ENCODE assay signal across 19 cellular contexts in the genomic region with DNA sequence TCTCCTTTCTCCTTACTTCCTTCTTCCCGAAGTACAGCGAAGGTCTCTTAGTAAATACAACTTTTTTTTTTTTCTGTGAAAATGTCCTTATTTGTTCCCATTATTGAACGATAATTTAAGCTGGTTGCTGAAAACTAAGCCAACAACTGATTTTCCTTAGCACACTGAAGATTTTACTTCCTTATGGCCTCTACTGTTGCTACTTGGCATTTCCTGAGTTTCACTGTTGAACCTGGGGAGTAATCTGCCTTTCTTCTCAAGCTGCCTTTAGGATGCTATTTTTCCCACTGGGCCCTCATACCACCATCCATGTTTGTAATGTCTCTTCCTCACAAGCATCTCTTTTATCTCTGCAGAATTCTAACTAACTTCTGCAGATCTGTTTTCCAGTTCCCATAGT. TPM values are rescaled to one million over a fixed set of nuclear protein-coding genes. Genes with fewer than 3 reads are reported as not detected.
DNase-seq lines count a peak whose midpoint lies in the region; FAIRE-seq and TF ChIP-seq lines count a peak whose summit lies in the region.
"Had no signal": no experiment of that assay in that cellular context is flagged by ENCODE, and none has a peak within 500 bp of the region (broad histone marks: within the 10 kb centered on the region; RNA-seq: fewer than 3 reads in every experiment).

No MANE protein-coding gene starts in this region.

- no peak overlapping the region for H2AFZ ChIP-seq in Karpas-422 (ENCODE audit: low read length)

- H4K20me1 ChIP-seq in Karpas-422 (ENCODE audit: insufficient read depth, low read depth, low read length), result peaks cover 45% of the 10 kb centered on the region

- no peak for DNase-seq in activated naive CD8-positive, alpha-beta T cell treated with anti-CD3 and anti-CD28 coated beads for 36 hours
- DNase-seq in Karpas-422, result no peak
- DNase-seq in endothelial cell (ENCODE audit: low spot score), result no peak
- DNase-seq in ACHN, result no peak
- DNase-seq in activated naive CD4-positive, alpha-beta T cell treated with Interleukin-2 at 50 U/mL for 16 hours, result no peak
- DNase-seq in frontal cortex (ENCODE audit: low spot score in 2 of 2), result no peak
- DNase-seq: DMS53, NCI-H1048, NCI-H146, NCI-H2081 treated with DMSO at 0.1 percent for 48 hours, NCI-H226 had no signal

- peaks cover 20% of the 10 kb centered on the region for H3K4me1 Mint-ChIP-seq in activated naive CD8-positive, alpha-beta T cell (ENCODE audit: low read depth)
- H3K4me1 Mint-ChIP-seq in activated naive CD8-positive, alpha-beta T cell treated with anti-CD3 and anti-CD28 coated beads for 36 hours, result peaks cover 11% of the 10 kb centered on the region
- H3K4me1 Mint-ChIP-seq in endothelial cell (ENCODE audit: unreplicated experiment), result peaks cover 50% of the 10 kb centered on the region

- H3K4me1 ChIP-seq in Karpas-422 (ENCODE audit: low read length) (peaks cover 84% of the 10 kb centered on the region), subcutaneous abdominal adipose tissue (ENCODE audit: control insufficient read depth in 5 of 5, insufficient read depth in 5 of 5, low read length in 5 of 5) (peaks cover 3 to 19% (median 14%) of the 10 kb centered on the region in 5 donors)

- FAIRE-seq in frontal cortex (lab: Jason Lieb, UNC), result no peak
- FAIRE-seq: GM12892, GM19239 had no signal

- peaks cover 3% of the 10 kb centered on the region for H3K36me3 Mint-ChIP-seq in activated naive CD8-positive, alpha-beta T cell
- H3K36me3 Mint-ChIP-seq in activated naive CD8-positive, alpha-beta T cell treated with anti-CD3 and anti-CD28 coated beads for 36 hours, result peaks cover 4% of the 10 kb centered on the region
- no peaks in the 10 kb centered on the region for H3K36me3 Mint-ChIP-seq in endothelial cell (ENCODE audit: low read depth, unreplicated experiment)

- TF ChIP-seq CTCF in endothelial cell (IDR thresholded peaks at IDR 0.05; ENCODE audit: unreplicated experiment), result no peak

- H3K9ac ChIP-seq in Karpas-422 (ENCODE audit: low read length) (no peak overlapping the region), subcutaneous abdominal adipose tissue (ENCODE audit: low read length in 5 of 5) (no peak overlapping the region)

- peak overlapping the region; percentile 75 for H3K27ac ChIP-seq in Karpas-422 (ENCODE audit: low read length)
- H3K27ac ChIP-seq in subcutaneous abdominal adipose tissue (ENCODE audit: low read depth, low read length), result peak overlapping the region; percentile 20
- H3K27ac ChIP-seq: 22Rv1 had no signal

- H3K79me2 ChIP-seq in Karpas-422 (ENCODE audit: low read length), result peaks cover 11% of the 10 kb centered on the region

- H3K4me3 ChIP-seq in Karpas-422 (ENCODE audit: low read length), result no peak overlapping the region; the same call in 1 of the 2 replicates
- no peak overlapping the region for H3K4me3 ChIP-seq in subcutaneous abdominal adipose tissue (ENCODE audit: low read depth in 1 of 5, low read length in 5 of 5)
- H3K4me3 ChIP-seq: SK-N-MC had no signal

- in situ Hi-C loops in ACHN (cut with HindIII; ENCODE audit: low pct_ligation_motif_present, low pct_unique_long_range_greater_than_20kb, low sequenced_read_pairs), result no loop called here

- no peaks in the 10 kb centered on the region for H3K9me2 ChIP-seq in Karpas-422 (replicated peaks; ENCODE audit: insufficient read depth, low read length)

- no peaks in the 10 kb centered on the region for H3K27me3 Mint-ChIP-seq in activated naive CD8-positive, alpha-beta T cell
- H3K27me3 Mint-ChIP-seq in activated naive CD8-positive, alpha-beta T cell treated with anti-CD3 and anti-CD28 coated beads for 36 hours, result no peaks in the 10 kb centered on the region
- H3K27me3 Mint-ChIP-seq in endothelial cell (ENCODE audit: unreplicated experiment), result peaks cover 5% of the 10 kb centered on the region

- peak overlapping the region; percentile 58 for H3K27ac Mint-ChIP-seq in activated naive CD8-positive, alpha-beta T cell
- no peak overlapping the region for H3K27ac Mint-ChIP-seq in activated naive CD8-positive, alpha-beta T cell treated with anti-CD3 and anti-CD28 coated beads for 36 hours
- peak overlapping the region; percentile 72 for H3K27ac Mint-ChIP-seq in endothelial cell (ENCODE audit: unreplicated experiment)

- H3K9me3 ChIP-seq in Karpas-422 (ENCODE audit: low read length) (no peaks in the 10 kb centered on the region), subcutaneous abdominal adipose tissue (ENCODE audit: control insufficient read depth in 5 of 5, low read length in 5 of 5) (no peaks in the 10 kb centered on the region)

- H3K9me3 Mint-ChIP-seq in activated naive CD8-positive, alpha-beta T cell (ENCODE audit: low read depth), result no peaks in the 10 kb centered on the region
- no peaks in the 10 kb centered on the region for H3K9me3 Mint-ChIP-seq in activated naive CD8-positive, alpha-beta T cell treated with anti-CD3 and anti-CD28 coated beads for 36 hours
- H3K9me3 Mint-ChIP-seq in endothelial cell (ENCODE audit: unreplicated experiment), result no peaks in the 10 kb centered on the region

- H3K27me3 ChIP-seq in Karpas-422 (ENCODE audit: low read length), result no peaks in the 10 kb centered on the region
- H3K27me3 ChIP-seq in subcutaneous abdominal adipose tissue (ENCODE audit: control insufficient read depth in 5 of 5, insufficient read depth in 4 of 5, low read length in 5 of 5), result no peaks in the 10 kb centered on the region

- H3K4me2 ChIP-seq in Karpas-422 (ENCODE audit: low read depth, low read length, poor library complexity, severe bottlenecking), result peak overlapping the region; percentile 71

- H3K36me3 ChIP-seq in Karpas-422 (ENCODE audit: insufficient read depth, low read length) (no peaks in the 10 kb centered on the region), subcutaneous abdominal adipose tissue (ENCODE audit: control insufficient read depth in 5 of 5, insufficient read depth in 5 of 5, low read length in 5 of 5) (peaks cover 0 to 4% (median 0%) of the 10 kb centered on the region in 5 donors)

- H3K4me3 Mint-ChIP-seq in activated naive CD8-positive, alpha-beta T cell, result no peak overlapping the region
- H3K4me3 Mint-ChIP-seq in activated naive CD8-positive, alpha-beta T cell treated with anti-CD3 and anti-CD28 coated beads for 36 hours, result no peak overlapping the region
- H3K4me3 Mint-ChIP-seq in endothelial cell (ENCODE audit: unreplicated experiment), result no peak overlapping the region

RNA-seq across cellular contexts. Expression of a gene that starts 26.1 kb away (rescaled TPM):
- 10 to 100 TPM; 37.7 to 38.4 TPM for total RNA-seq in activated naive CD8-positive, alpha-beta T cell treated with anti-CD3 and anti-CD28 coated beads for 36 hours
- 10.5 and 19.9 TPM in 2 replicates for total RNA-seq in Karpas-422 (2014; rRNA removed; shearing (Covaris generic); ENCODE audit: low replicate concordance)
- total RNA-seq in endothelial cell (ENCODE audit: unreplicated experiment) (49.0 TPM), frontal cortex (37.5 TPM)

RNA-seq across cellular contexts. Expression of a gene that starts 40.5 kb away (rescaled TPM):
- total RNA-seq in activated naive CD8-positive, alpha-beta T cell treated with anti-CD3 and anti-CD28 coated beads for 36 hours, result under 1 TPM in 1 of 2 experiments, not detected in 1; 0.36 TPM
- not detected in 2 replicates for total RNA-seq in Karpas-422 (2014; rRNA removed; shearing (Covaris generic); ENCODE audit: low replicate concordance)
- total RNA-seq in endothelial cell (ENCODE audit: unreplicated experiment), result not detected
- not detected for total RNA-seq in frontal cortex
- total RNA-seq: G401, HT-29 had no signal

RNA-seq across cellular contexts. Expression of a gene that starts 42.4 kb away (rescaled TPM):
- 10 to 100 TPM; 10.9 to 12.0 TPM for total RNA-seq in activated naive CD8-positive, alpha-beta T cell treated with anti-CD3 and anti-CD28 coated beads for 36 hours
- 0.67 and 3.9 TPM in 2 replicates for total RNA-seq in Karpas-422 (2014; rRNA removed; shearing (Covaris generic); ENCODE audit: low replicate concordance)
- 15.4 TPM for total RNA-seq in endothelial cell (ENCODE audit: unreplicated experiment)
- 1.6 TPM for total RNA-seq in frontal cortex
